ENCODE assay signal across 6 cellular contexts in genomic region chr16:88651276-88651988, GRCh38. TPM values are rescaled to one million over a fixed set of nuclear protein-coding genes. Genes with fewer than 3 reads are reported as not detected.
DNase-seq lines count a peak whose midpoint lies in the region; ATAC-seq and TF ChIP-seq lines count a peak whose summit lies in the region.

No MANE protein-coding gene starts in this region.

- peaks cover 11% of the 10 kb centered on the region; the same call in 1 of the 2 replicates for H3K4me1 ChIP-seq in GM23338 (ENCODE audit: insufficient read depth)
- H3K4me1 ChIP-seq in duodenal mucosa (ENCODE audit: control insufficient read depth in 1 of 2, insufficient read depth in 2 of 2, low read length in 2 of 2) = peaks cover 14 to 36% of the 10 kb centered on the region in 2 donors

- H3K9me3 ChIP-seq in duodenal mucosa (ENCODE audit: control insufficient read depth in 1 of 2, low read length in 2 of 2) = no peaks in the 10 kb centered on the region

- peaks cover 14% of the 10 kb centered on the region; the same call in 1 of the 2 replicates for H3K79me2 ChIP-seq in GM23338 (replicated peaks; ENCODE audit: insufficient read depth)

- H4K20me1 ChIP-seq in GM23338 (replicated peaks; ENCODE audit: insufficient read depth) = peaks cover 7% of the 10 kb centered on the region; the same call in 1 of the 2 replicates

- DNase-seq in CD1c-positive myeloid dendritic cell (ENCODE audit: extremely low spot score) = peak; percentile 43
- peak; percentile 48 for DNase-seq in GM23338 (ENCODE audit: low spot score)
- DNase-seq in SHP77 treated with DMSO at 0.1 percent for 48 hours (lab: John Stamatoyannopoulos, UW) = peak; percentile 23
- DNase-seq in retina = peak; percentile 49
- no peak for DNase-seq in DMS 273 treated with DMSO at 0.1 percent for 48 hours (lab: John Stamatoyannopoulos, UW)

- H3K36me3 Mint-ChIP-seq in GM23338 (ENCODE audit: low read depth) = peaks cover 17% of the 10 kb centered on the region

- H3K9me3 Mint-ChIP-seq in GM23338 = no peaks in the 10 kb centered on the region

- peak overlapping the region; percentile 98 for H3K4me2 ChIP-seq in GM23338

- no peak overlapping the region for H2AFZ ChIP-seq in GM23338

- peaks cover 8% of the 10 kb centered on the region; the same call in 2 of the 3 replicates for H3K4me1 Mint-ChIP-seq in GM23338

- H3K9ac ChIP-seq in duodenal mucosa (ENCODE audit: low read depth in 1 of 2, low read length in 2 of 2) = peak overlapping the region; percentile 34 to 66

- H3K36me3 ChIP-seq in GM23338 (ENCODE audit: insufficient read depth) (no peaks in the 10 kb centered on the region; the same call in 1 of the 2 replicates), duodenal mucosa (ENCODE audit: control insufficient read depth in 1 of 2, insufficient read depth in 2 of 2, low read length in 2 of 2) (peaks cover 5 to 39% of the 10 kb centered on the region in 2 donors)

- no peaks in the 10 kb centered on the region for H3K9me2 ChIP-seq in GM23338 (ENCODE audit: insufficient read depth)

- H3K27me3 Mint-ChIP-seq in GM23338 (ENCODE audit: insufficient read depth, low read depth, poor library complexity) = peaks cover 4% of the 10 kb centered on the region

- TF ChIP-seq CTCF in GM23338 (conservative IDR thresholded peaks at IDR 0.05; ENCODE audit: low read depth in 2 of 2) = no peak

- peak overlapping the region; percentile 87 for H3K4me3 Mint-ChIP-seq in GM23338

- no peak overlapping the region for H3K27ac Mint-ChIP-seq in GM23338

- 0 out of 2 replicates have a peak, but pooled peaks cover 4% of the 10 kb centered on the region for H3F3A ChIP-seq in GM23338 (replicated peaks; ENCODE audit: low read depth)

- H3K27me3 ChIP-seq in GM23338 (ENCODE audit: insufficient read depth) (no peaks in the 10 kb centered on the region), duodenal mucosa (ENCODE audit: control insufficient read depth in 1 of 2, insufficient read depth in 2 of 2, low read length in 2 of 2) (no peaks in the 10 kb centered on the region)

- no peak for ATAC-seq in GM23338

- H3K27ac ChIP-seq in GM23338 (ENCODE audit: low read depth) (peak overlapping the region; percentile 76; the same call in 1 of the 2 replicates), duodenal mucosa (ENCODE audit: low read depth, low read length) (peak overlapping the region; percentile 83)

- peak overlapping the region; percentile 96 for H3K4me3 ChIP-seq in GM23338
- peak overlapping the region; percentile 79 to 82 for H3K4me3 ChIP-seq in duodenal mucosa (ENCODE audit: low read depth in 1 of 2, low read length in 2 of 2)

TF ChIP-seq in GM23338, 12 proteins besides CTCF, POLR2A, EP300 and RAD21 (continues in another document):
- TF ChIP-seq EZH2phosphoT487 (IDR thresholded peaks at IDR 0.05; ENCODE audit: unreplicated experiment) (no peak), JUNB (IDR thresholded peaks at IDR 0.05; ENCODE audit: unreplicated experiment) (no peak), STAT1 (IDR thresholded peaks at IDR 0.05; ENCODE audit: unreplicated experiment) (no peak), NANOG (IDR thresholded peaks at IDR 0.05; ENCODE audit: borderline replicate concordance) (no peak), REST (IDR thresholded peaks at IDR 0.05; ENCODE audit: unreplicated experiment) (no peak), EZH2 (IDR thresholded peaks at IDR 0.05; ENCODE audit: low read depth, unreplicated experiment) (no peak)
- TF ChIP-seq, protein P1, sequence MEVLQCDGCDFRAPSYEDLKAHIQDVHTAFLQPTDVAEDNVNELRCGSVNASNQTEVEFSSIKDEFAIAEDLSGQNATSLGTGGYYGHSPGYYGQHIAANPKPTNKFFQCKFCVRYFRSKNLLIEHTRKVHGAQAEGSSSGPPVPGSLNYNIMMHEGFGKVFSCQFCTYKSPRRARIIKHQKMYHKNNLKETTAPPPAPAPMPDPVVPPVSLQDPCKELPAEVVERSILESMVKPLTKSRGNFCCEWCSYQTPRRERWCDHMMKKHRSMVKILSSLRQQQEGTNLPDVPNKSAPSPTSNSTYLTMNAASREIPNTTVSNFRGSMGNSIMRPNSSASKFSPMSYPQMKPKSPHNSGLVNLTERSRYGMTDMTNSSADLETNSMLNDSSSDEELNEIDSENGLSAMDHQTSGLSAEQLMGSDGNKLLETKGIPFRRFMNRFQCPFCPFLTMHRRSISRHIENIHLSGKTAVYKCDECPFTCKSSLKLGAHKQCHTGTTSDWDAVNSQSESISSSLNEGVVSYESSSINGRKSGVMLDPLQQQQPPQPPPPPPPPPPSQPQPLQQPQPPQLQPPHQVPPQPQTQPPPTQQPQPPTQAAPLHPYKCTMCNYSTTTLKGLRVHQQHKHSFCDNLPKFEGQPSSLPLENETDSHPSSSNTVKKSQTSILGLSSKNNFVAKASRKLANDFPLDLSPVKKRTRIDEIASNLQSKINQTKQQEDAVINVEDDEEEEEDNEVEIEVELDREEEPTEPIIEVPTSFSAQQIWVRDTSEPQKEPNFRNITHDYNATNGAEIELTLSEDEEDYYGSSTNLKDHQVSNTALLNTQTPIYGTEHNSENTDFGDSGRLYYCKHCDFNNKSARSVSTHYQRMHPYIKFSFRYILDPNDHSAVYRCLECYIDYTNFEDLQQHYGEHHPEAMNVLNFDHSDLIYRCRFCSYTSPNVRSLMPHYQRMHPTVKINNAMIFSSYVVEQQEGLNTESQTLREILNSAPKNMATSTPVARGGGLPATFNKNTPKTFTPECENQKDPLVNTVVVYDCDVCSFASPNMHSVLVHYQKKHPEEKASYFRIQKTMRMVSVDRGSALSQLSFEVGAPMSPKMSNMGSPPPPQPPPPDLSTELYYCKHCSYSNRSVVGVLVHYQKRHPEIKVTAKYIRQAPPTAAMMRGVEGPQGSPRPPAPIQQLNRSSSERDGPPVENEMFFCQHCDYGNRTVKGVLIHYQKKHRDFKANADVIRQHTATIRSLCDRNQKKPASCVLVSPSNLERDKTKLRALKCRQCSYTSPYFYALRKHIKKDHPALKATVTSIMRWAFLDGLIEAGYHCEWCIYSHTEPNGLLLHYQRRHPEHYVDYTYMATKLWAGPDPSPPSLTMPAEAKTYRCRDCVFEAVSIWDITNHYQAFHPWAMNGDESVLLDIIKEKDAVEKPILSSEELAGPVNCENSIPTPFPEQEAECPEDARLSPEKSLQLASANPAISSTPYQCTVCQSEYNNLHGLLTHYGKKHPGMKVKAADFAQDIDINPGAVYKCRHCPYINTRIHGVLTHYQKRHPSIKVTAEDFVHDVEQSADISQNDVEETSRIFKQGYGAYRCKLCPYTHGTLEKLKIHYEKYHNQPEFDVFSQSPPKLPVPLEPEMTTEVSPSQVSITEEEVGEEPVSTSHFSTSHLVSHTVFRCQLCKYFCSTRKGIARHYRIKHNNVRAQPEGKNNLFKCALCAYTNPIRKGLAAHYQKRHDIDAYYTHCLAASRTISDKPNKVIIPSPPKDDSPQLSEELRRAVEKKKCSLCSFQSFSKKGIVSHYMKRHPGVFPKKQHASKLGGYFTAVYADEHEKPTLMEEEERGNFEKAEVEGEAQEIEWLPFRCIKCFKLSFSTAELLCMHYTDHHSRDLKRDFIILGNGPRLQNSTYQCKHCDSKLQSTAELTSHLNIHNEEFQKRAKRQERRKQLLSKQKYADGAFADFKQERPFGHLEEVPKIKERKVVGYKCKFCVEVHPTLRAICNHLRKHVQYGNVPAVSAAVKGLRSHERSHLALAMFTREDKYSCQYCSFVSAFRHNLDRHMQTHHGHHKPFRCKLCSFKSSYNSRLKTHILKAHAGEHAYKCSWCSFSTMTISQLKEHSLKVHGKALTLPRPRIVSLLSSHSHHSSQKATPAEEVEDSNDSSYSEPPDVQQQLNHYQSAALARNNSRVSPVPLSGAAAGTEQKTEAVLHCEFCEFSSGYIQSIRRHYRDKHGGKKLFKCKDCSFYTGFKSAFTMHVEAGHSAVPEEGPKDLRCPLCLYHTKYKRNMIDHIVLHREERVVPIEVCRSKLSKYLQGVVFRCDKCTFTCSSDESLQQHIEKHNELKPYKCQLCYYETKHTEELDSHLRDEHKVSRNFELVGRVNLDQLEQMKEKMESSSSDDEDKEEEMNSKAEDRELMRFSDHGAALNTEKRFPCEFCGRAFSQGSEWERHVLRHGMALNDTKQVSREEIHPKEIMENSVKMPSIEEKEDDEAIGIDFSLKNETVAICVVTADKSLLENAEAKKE (CRISPR knock-in tag; IDR thresholded peaks at IDR 0.05) = no peak

RNA-seq across cellular contexts. Expression of gene CYBA, which starts 0.6 kb away (rescaled TPM):
- 228 and 275 TPM in 2 replicates for total RNA-seq in GM23338 (2014; rRNA removed; shearing (Covaris generic))
- 281 and 285 TPM in 2 replicates for polyA plus RNA-seq in GM23338 (2016; fragmentation: Nextera tagmentation; extraction: Ambion mirVana)

RNA-seq across cellular contexts. Expression of gene MVD, which starts 11.5 kb away (rescaled TPM):
- 144 and 149 TPM in 2 replicates for total RNA-seq in GM23338 (2014; rRNA removed; shearing (Covaris generic))
- 94.2 and 95.3 TPM in 2 replicates for polyA plus RNA-seq in GM23338 (2016; fragmentation: Nextera tagmentation; extraction: Ambion mirVana)

RNA-seq across cellular contexts. Expression of gene IL17C, which starts 13.1 kb away (rescaled TPM):
- total RNA-seq in GM23338 (2014; rRNA removed; shearing (Covaris generic)) = 2.7 and 5.1 TPM in 2 replicates
- polyA plus RNA-seq in GM23338 (2016; fragmentation: Nextera tagmentation; extraction: Ambion mirVana) = 2.3 and 3.9 TPM in 2 replicates

RNA-seq across cellular contexts. Expression of gene SNAI3, which starts 34.9 kb away (rescaled TPM):
- 19.2 and 19.4 TPM in 2 replicates for total RNA-seq in GM23338 (2014; rRNA removed; shearing (Covaris generic))
- 10.0 and 10.3 TPM in 2 replicates for polyA plus RNA-seq in GM23338 (2016; fragmentation: Nextera tagmentation; extraction: Ambion mirVana)

RNA-seq across cellular contexts. Expression of gene RNF166, which starts 54.8 kb away (rescaled TPM):
- 39.6 and 43.4 TPM in 2 replicates for total RNA-seq in GM23338 (2014; rRNA removed; shearing (Covaris generic))
- 24.9 and 27.8 TPM in 2 replicates for polyA plus RNA-seq in GM23338 (2016; fragmentation: Nextera tagmentation; extraction: Ambion mirVana)
